37 cellular contexts compared by ENCODE assay signal in the genomic region with DNA sequence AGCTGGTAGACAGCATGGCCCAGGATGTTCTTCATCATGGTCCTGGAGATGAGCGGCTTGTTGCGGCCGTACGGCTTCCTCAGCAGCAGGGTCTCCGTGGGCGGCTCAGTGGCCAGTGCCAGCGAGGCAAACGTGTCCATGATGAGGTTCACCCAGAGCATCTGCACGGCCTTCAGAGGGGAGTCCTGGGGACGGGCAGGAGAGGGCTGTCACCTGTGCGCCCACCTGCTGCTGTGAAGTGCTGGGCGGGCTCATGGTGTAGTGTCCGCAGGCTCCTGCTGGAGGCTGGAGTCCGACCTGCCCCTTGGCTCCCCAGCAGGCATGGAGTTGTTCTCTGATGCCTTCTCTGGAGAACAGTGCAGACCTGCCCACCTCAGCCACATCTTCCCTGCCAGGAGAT. TPM values are rescaled to one million over a fixed set of nuclear protein-coding genes. Genes with fewer than 3 reads are reported as not detected.
"Had no signal": no experiment of that assay in that cellular context is flagged by ENCODE, and none has a peak within 500 bp of the region (broad histone marks: within the 10 kb centered on the region; RNA-seq: fewer than 3 reads in every experiment).

No MANE protein-coding gene starts in this region.

- H3K9me3 ChIP-seq: ascending aorta, breast epithelium, colonic mucosa, esophagus squamous epithelium, gastroesophageal sphincter had no signal

- DNase-seq: activated CD4-positive, alpha-beta memory T cell treated with anti-CD3 and anti-CD28 coated beads for 36 hours; activated CD4-positive, alpha-beta T cell treated with anti-CD3 and anti-CD28 coated beads for 36 hours; activated CD4-positive, alpha-beta T cell treated with anti-CD3 and anti-CD28 coated beads, Interleukin-2, amount 10 ng/mL, durations not matched to agents 24 days and 14 days; activated CD4-positive, CD25-positive, alpha-beta regulatory T cell; activated CD4-positive, CD25-positive, alpha-beta regulatory T cell treated with anti-CD3 and anti-CD28 coated beads, Interleukin-2, amount 50 U/mL, for 72 hours; activated CD8-positive, alpha-beta memory T cell treated with anti-CD3 and anti-CD28 coated beads, Interleukin-2, amount 10 ng/mL, durations not matched to agents 7 days and 5 days; activated CD8-positive, alpha-beta memory T cell treated with anti-CD3 and anti-CD28 coated beads, Interleukin-2, amount 50 U/mL, for 4 hours; activated CD8-positive, alpha-beta T cell treated with anti-CD3 and anti-CD28 coated beads, Interleukin-2, amount 10 ng/mL, durations not matched to agents 7 days and 5 days; activated effector memory CD4-positive, alpha-beta T cell treated with anti-CD3 and anti-CD28 coated beads, Interleukin-2, amount 50 U/mL, for 16 hours; activated naive CD4-positive, alpha-beta T cell treated with anti-CD3 and anti-CD28 coated beads, Interleukin-2, amount 10 ng/mL, durations not matched to agents 7 days and 5 days; activated naive CD8-positive, alpha-beta T cell treated with anti-CD3 and anti-CD28 coated beads, Interleukin-2, amount 10 ng/mL, durations not matched to agents 7 days and 5 days; activated T-cell treated with anti-CD3 and anti-CD28 coated beads, Interleukin-2, amount 50 U/mL, for 1 hour; activated T-cell treated with anti-CD3 and anti-CD28 coated beads, Interleukin-2, amount 50 U/mL, for 48 hours; central memory CD4-positive, alpha-beta T cell; cerebellar nuclear complex; colonic mucosa; effector CD8-positive, alpha-beta T cell; esophagus squamous epithelium; foreskin melanocyte; SW 1271; T-cell; T-helper 17 cell had no signal

- H3K36me3 Mint-ChIP-seq: activated CD4-positive, alpha-beta memory T cell treated with anti-CD3 and anti-CD28 coated beads for 36 hours; activated CD8-positive, alpha-beta memory T cell treated with anti-CD3 and anti-CD28 coated beads, Interleukin-2, amount 10 ng/mL, durations not matched to agents 7 days and 5 days; activated naive CD4-positive, alpha-beta T cell treated with anti-CD3 and anti-CD28 coated beads, Interleukin-2, amount 10 ng/mL, durations not matched to agents 7 days and 5 days; activated naive CD4-positive, alpha-beta T cell treated with anti-CD3 and anti-CD28 coated beads, Interleukin-2, amount 50 U/mL, for 72 hours; activated naive CD8-positive, alpha-beta T cell treated with anti-CD3 and anti-CD28 coated beads, Interleukin-2, amount 10 ng/mL, durations not matched to agents 7 days and 5 days; brain; T-cell had no signal

- H3K27me3 Mint-ChIP-seq: activated CD4-positive, alpha-beta T cell treated with anti-CD3 and anti-CD28 coated beads, Interleukin-2, amount 10 ng/mL, durations not matched to agents 24 days and 14 days; activated naive CD8-positive, alpha-beta T cell treated with anti-CD3 and anti-CD28 coated beads, Interleukin-2, amount 10 ng/mL, durations not matched to agents 7 days and 5 days; brain had no signal

- FAIRE-seq: endometrium, endothelial cell of umbilical vein had no signal

- H3K4me1 Mint-ChIP-seq: activated CD4-positive, alpha-beta T cell treated with anti-CD3 and anti-CD28 coated beads for 36 hours; activated naive CD4-positive, alpha-beta T cell treated with anti-CD3 and anti-CD28 coated beads, Interleukin-2, amount 10 ng/mL, durations not matched to agents 7 days and 5 days; brain; T-cell had no signal

- ATAC-seq: activated CD4-positive, alpha-beta T cell treated with anti-CD3 and anti-CD28 coated beads for 36 hours; activated CD8-positive, alpha-beta memory T cell treated with anti-CD3 and anti-CD28 coated beads, Interleukin-2, amount 10 ng/mL, durations not matched to agents 7 days and 5 days; activated CD8-positive, alpha-beta T cell treated with anti-CD3 and anti-CD28 coated beads, Interleukin-2, amount 10 ng/mL, durations not matched to agents 7 days and 5 days; activated naive CD4-positive, alpha-beta T cell treated with anti-CD3 and anti-CD28 coated beads, Interleukin-2, amount 50 U/mL, for 72 hours; gastroesophageal sphincter; T-cell; T-helper 17 cell had no signal

- H3K4me3 Mint-ChIP-seq: activated CD4-positive, alpha-beta memory T cell treated with anti-CD3 and anti-CD28 coated beads for 36 hours; activated CD4-positive, alpha-beta T cell treated with anti-CD3 and anti-CD28 coated beads for 36 hours; activated CD4-positive, alpha-beta T cell treated with anti-CD3 and anti-CD28 coated beads, Interleukin-2, amount 10 ng/mL, durations not matched to agents 24 days and 14 days; activated CD8-positive, alpha-beta memory T cell treated with anti-CD3 and anti-CD28 coated beads, Interleukin-2, amount 10 ng/mL, durations not matched to agents 7 days and 5 days; activated CD8-positive, alpha-beta T cell treated with anti-CD3 and anti-CD28 coated beads, Interleukin-2, amount 10 ng/mL, durations not matched to agents 7 days and 5 days; activated naive CD4-positive, alpha-beta T cell treated with anti-CD3 and anti-CD28 coated beads, Interleukin-2, amount 10 ng/mL, durations not matched to agents 7 days and 5 days; activated naive CD8-positive, alpha-beta T cell treated with anti-CD3 and anti-CD28 coated beads, Interleukin-2, amount 10 ng/mL, durations not matched to agents 7 days and 5 days; activated T-helper 1 cell treated with anti-CD3 and anti-CD28 coated beads, Interleukin-12 subunit alpha, Interleukin-12 subunit beta, Interleukin-2, Interleukin-4 antibody, amounts not matched to agents 30 ng/mL and 10 ng/mL and 1 ng/mL, durations not matched to agents 14 hours and 24 hours and 36 hours; brain; T-cell; T-helper 17 cell had no signal

- H3K4me1 ChIP-seq: ascending aorta, breast epithelium, colonic mucosa, esophagus squamous epithelium, gastroesophageal sphincter had no signal

- H3K27me3 ChIP-seq: ascending aorta, breast epithelium, cardiac muscle cell, colonic mucosa had no signal

- H3K9me3 Mint-ChIP-seq: activated CD4-positive, alpha-beta memory T cell treated with anti-CD3 and anti-CD28 coated beads for 36 hours; activated CD4-positive, alpha-beta T cell treated with anti-CD3 and anti-CD28 coated beads, Interleukin-2, amount 10 ng/mL, durations not matched to agents 24 days and 14 days; activated naive CD4-positive, alpha-beta T cell treated with anti-CD3 and anti-CD28 coated beads, Interleukin-2, amount 10 ng/mL, durations not matched to agents 7 days and 5 days; activated naive CD4-positive, alpha-beta T cell treated with anti-CD3 and anti-CD28 coated beads, Interleukin-2, amount 50 U/mL, for 72 hours; activated naive CD8-positive, alpha-beta T cell treated with anti-CD3 and anti-CD28 coated beads, Interleukin-2, amount 10 ng/mL, durations not matched to agents 7 days and 5 days; activated T-helper 1 cell treated with anti-CD3 and anti-CD28 coated beads, Interleukin-12 subunit alpha, Interleukin-12 subunit beta, Interleukin-2, Interleukin-4 antibody, amounts not matched to agents 30 ng/mL and 10 ng/mL and 1 ng/mL, durations not matched to agents 14 hours and 24 hours and 36 hours; activated T-helper 2 cell treated with anti-CD3 and anti-CD28 coated beads, Interferon-gamma antibody, Interleukin-2, Interleukin-4, amounts not matched to agents 10 μg/mL and 5 μg/mL and 100 μg/mL, durations not matched to agents 14 hours and 24 hours and 36 hours; brain; T-cell had no signal

- H3K27ac Mint-ChIP-seq: activated CD4-positive, alpha-beta memory T cell treated with anti-CD3 and anti-CD28 coated beads for 36 hours; activated CD4-positive, alpha-beta T cell treated with anti-CD3 and anti-CD28 coated beads for 36 hours; activated CD4-positive, alpha-beta T cell treated with anti-CD3 and anti-CD28 coated beads, Interleukin-2, amount 10 ng/mL, durations not matched to agents 24 days and 14 days; activated CD8-positive, alpha-beta memory T cell treated with anti-CD3 and anti-CD28 coated beads, Interleukin-2, amount 10 ng/mL, durations not matched to agents 7 days and 5 days; activated naive CD4-positive, alpha-beta T cell treated with anti-CD3 and anti-CD28 coated beads, Interleukin-2, amount 10 ng/mL, durations not matched to agents 7 days and 5 days; activated naive CD4-positive, alpha-beta T cell treated with anti-CD3 and anti-CD28 coated beads, Interleukin-2, amount 50 U/mL, for 72 hours; activated naive CD8-positive, alpha-beta T cell treated with anti-CD3 and anti-CD28 coated beads, Interleukin-2, amount 10 ng/mL, durations not matched to agents 7 days and 5 days; activated T-helper 1 cell treated with anti-CD3 and anti-CD28 coated beads, Interleukin-12 subunit alpha, Interleukin-12 subunit beta, Interleukin-2, Interleukin-4 antibody, amounts not matched to agents 30 ng/mL and 10 ng/mL and 1 ng/mL, durations not matched to agents 14 hours and 24 hours and 36 hours; activated T-helper 2 cell treated with anti-CD3 and anti-CD28 coated beads, Interferon-gamma antibody, Interleukin-2, Interleukin-4, amounts not matched to agents 10 μg/mL and 5 μg/mL and 100 μg/mL, durations not matched to agents 14 hours and 24 hours and 36 hours; T-cell had no signal

- H3K27ac ChIP-seq: ascending aorta, breast epithelium, cardiac muscle cell, colonic mucosa, epithelial cell of prostate, esophagus squamous epithelium, gastroesophageal sphincter had no signal

- H3K4me3 ChIP-seq: ascending aorta, breast epithelium, cardiac muscle cell, colonic mucosa, esophagus squamous epithelium, gastroesophageal sphincter had no signal

- H3K36me3 ChIP-seq: ascending aorta, breast epithelium, cardiac muscle cell, colonic mucosa, esophagus squamous epithelium, gastroesophageal sphincter had no signal

RNA-seq across cellular contexts. Expression of gene GHRL, which starts 50.0 kb away (rescaled TPM):
- total RNA-seq: activated CD8-positive, alpha-beta memory T cell treated with anti-CD3 and anti-CD28 coated beads for 36 hours; activated naive CD4-positive, alpha-beta T cell treated with anti-CD3 and anti-CD28 coated beads, Interleukin-2, amount 50 U/mL, for 72 hours; ascending aorta; endothelial cell of umbilical vein; fibroblast of lung; fibroblast of villous mesenchyme; glomerular endothelial cell had no signal
- polyA plus RNA-seq: endothelial cell of umbilical vein had no signal
